ENCODE assay signal across 8 cellular contexts in genomic region chr2:42138163-42139016, GRCh38. TPM values are rescaled to one million over a fixed set of nuclear protein-coding genes. Genes with fewer than 3 reads are reported as not detected.
A peak's percentile ranks its signal among the peaks of the same experiment; 100 is the strongest.
DNase-seq lines count a peak whose midpoint lies in the region; ATAC-seq and TF ChIP-seq lines count a peak whose summit lies in the region.

No MANE protein-coding gene starts in this region.

- peak overlapping the region; percentile 61 for H3K4me2 ChIP-seq in PC-3 (ENCODE audit: low read length)

- H3K4me3 ChIP-seq in PC-3 (ENCODE audit: low read length) = no peak overlapping the region

- peaks cover 71% of the 10 kb centered on the region for H3K4me1 ChIP-seq in PC-3 (ENCODE audit: insufficient read depth, low read length)

- CTCF ChIA-PET in PC-3 (lab: Charles Lee) = no interaction called here

- no peak overlapping the region for H2AFZ ChIP-seq in PC-3 (ENCODE audit: low read length)

- peak; percentile 31 for ATAC-seq in PC-3

- no peaks in the 10 kb centered on the region for H3K9me3 ChIP-seq in PC-3 (ENCODE audit: low read length)

- no peaks in the 10 kb centered on the region for H3K36me3 ChIP-seq in PC-3 (ENCODE audit: low read depth, low read length)

- intact Hi-C loops in PC-3 (cut with micrococcal nuclease) = no loop called here

- no peak for TF ChIP-seq CTCF in PC-3 (conservative IDR thresholded peaks at IDR 0.05; ENCODE audit: low read depth, low read length)

- no peaks in the 10 kb centered on the region for H3K27me3 ChIP-seq in PC-3 (ENCODE audit: low read length)

- H3F3A ChIP-seq in PC-3 (ENCODE audit: low read length, unreplicated experiment) = peaks cover 2% of the 10 kb centered on the region

- no peaks in the 10 kb centered on the region for H3K9me2 ChIP-seq in PC-3 (replicated peaks; ENCODE audit: low read length)

- no peak for TF ChIP-seq POLR2A in erythroblast (IDR thresholded peaks at IDR 0.05; ENCODE audit: low read length)

- no TSS peak for BruUV-seq in PC-3 (replicated peaks; lab: Mats Ljungman, UMichigan)

- no peak overlapping the region for H3K9ac ChIP-seq in PC-3 (ENCODE audit: low read length)

- peak overlapping the region; percentile 70 for H3K27ac ChIP-seq in PC-3 (ENCODE audit: low read length)

- DNase-seq in EL (peak; percentile 97), PC-3 (peak; percentile 95), fibroblast of gingiva (ENCODE audit: low read depth) (peak; percentile 97), putamen (ENCODE audit: low spot score) (peak; percentile 70), ecto neural progenitor cell (ENCODE audit: low spot score) (no peak), erythroblast (lab: John Stamatoyannopoulos, UW) (no peak), T-helper 2 cell (no peak), SKM-1 treated with dmso at 0.1 percent for 144 hours (lab: John Stamatoyannopoulos, UW; ENCODE audit: unreplicated experiment) (no peak)

- H3K79me2 ChIP-seq in PC-3 (ENCODE audit: low read length) = no peaks in the 10 kb centered on the region

- POLR2A ChIA-PET in PC-3 (lab: Charles Lee; ENCODE audit: unreplicated experiment) = no interaction called here

- no peaks in the 10 kb centered on the region for H4K20me1 ChIP-seq in PC-3 (ENCODE audit: low read length)

RNA-seq across cellular contexts. Expression of gene EML4, which starts 30.8 kb away (rescaled TPM):
- total RNA-seq in PC-3 (2014; rRNA removed) = 38.1 and 38.3 TPM in 2 replicates

Comparison
In these comparisons a context has a peak if more than half of its experiments do, and no peak if none do; other contexts are left out.
1. DNase-seq: peak in EL (single experiment), PC-3 (single experiment), fibroblast of gingiva (single experiment) and putamen (single experiment); none in ecto neural progenitor cell (single experiment), erythroblast (0 of 2), T-helper 2 cell (0 of 5) and SKM-1 treated with dmso at 0.1 percent for 144 hours (single experiment).